In the genomic region with DNA sequence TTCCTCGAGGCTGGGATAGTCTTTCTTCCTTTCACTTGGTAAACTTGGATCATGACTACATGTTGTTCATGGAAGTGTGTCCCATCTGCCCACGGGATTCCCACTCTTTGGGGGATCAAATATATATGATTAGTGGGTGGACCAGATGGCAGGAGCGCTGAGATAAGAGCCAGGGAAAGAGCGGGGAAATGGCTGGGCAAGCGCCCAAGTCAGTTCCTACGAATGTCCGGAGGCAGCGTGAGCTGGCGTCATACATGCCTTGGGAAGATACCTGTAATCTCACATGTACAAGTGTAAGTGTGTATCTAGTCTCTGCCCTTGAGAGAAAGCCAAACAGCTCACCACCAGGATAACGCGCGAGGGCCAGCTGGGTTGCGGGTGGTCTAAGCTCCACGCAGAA, we compare ENCODE assay signal across 21 cellular contexts.
DNase-seq lines count a peak whose midpoint lies in the region; ATAC-seq and TF ChIP-seq lines count a peak whose summit lies in the region.
"Had no signal": no experiment of that assay in that cellular context is flagged by ENCODE, and none has a peak within 500 bp of the region (broad histone marks: within the 10 kb centered on the region; RNA-seq: fewer than 3 reads in every experiment).

No MANE protein-coding gene starts in this region.

- H3K9me2 ChIP-seq in SK-N-SH = no peaks in the 10 kb centered on the region

- peaks cover under 1 to 4% of the 10 kb centered on the region in 2 donors for H3K36me3 Mint-ChIP-seq in activated T-cell treated with anti-CD3 and anti-CD28 coated beads, Interleukin-2, amount 50 U/mL, for 72 hours (ENCODE audit: insufficient read depth in 2 of 2)
- peaks cover 11% of the 10 kb centered on the region for H3K36me3 Mint-ChIP-seq in glutamatergic neuron (ENCODE audit: unreplicated experiment)

- WGBS in SK-N-SH (ENCODE audit: low lambda C conversion rate) = 52% methylated on average over 14 of the region's 14 CpGs

- TF ChIP-seq EP300 in SK-N-SH (IDR thresholded peaks at IDR 0.05; ENCODE audit: borderline replicate concordance in 1 of 2, low read depth in 1 of 2, low read length in 1 of 2) = no peak

- H3K4me1 ChIP-seq in SK-N-SH (ENCODE audit: control insufficient read depth in 1 of 2, insufficient read depth in 2 of 2, low read depth in 1 of 2, low read length in 1 of 2) = no peaks in the 10 kb centered on the region; a peak in 1 of 4 replicates
- H3K4me1 ChIP-seq: A549, Caco-2 had no signal

- H2AFZ ChIP-seq in SK-N-SH (ENCODE audit: low read depth) = no peak overlapping the region
- H2AFZ ChIP-seq: GM23338 had no signal

- H3K9me3 Mint-ChIP-seq in activated T-cell treated with anti-CD3 and anti-CD28 coated beads, Interleukin-2, amount 50 U/mL, for 72 hours = peaks cover under 1 to 10% of the 10 kb centered on the region in 2 donors
- H3K9me3 Mint-ChIP-seq in glutamatergic neuron (ENCODE audit: unreplicated experiment) = peaks cover 7% of the 10 kb centered on the region
- H3K9me3 Mint-ChIP-seq: GM23338 had no signal

- POLR2A ChIA-PET in SK-N-SH (lab: Yijun Ruan, JAX) = no interaction called here

- ATAC-seq in SK-N-SH treated with all-trans-retinoic acid at 6 μM for 48 hours (no peak), HG03095 (IDR thresholded peaks at IDR 0.05; ENCODE audit: unreplicated experiment) (no peak)
- ATAC-seq in activated T-cell treated with anti-CD3 and anti-CD28 coated beads, Interleukin-2, amount 50 U/mL, for 72 hours (replicated peaks in 1 of 2) = no peak
- ATAC-seq: A549, GM23338, HCT116 had no signal

- H3K27me3 ChIP-seq in SK-N-SH (ENCODE audit: insufficient read depth) = no peaks in the 10 kb centered on the region

- DNase-seq in SK-N-SH = peak; percentile 33
- peak; percentile 41 for DNase-seq in ecto neural progenitor cell (ENCODE audit: low spot score)
- DNase-seq in inferior parietal cortex (ENCODE audit: extremely low spot score) = peak; percentile 8
- no peak for DNase-seq in NCI-H1417 (lab: John Stamatoyannopoulos, UW)
- DNase-seq in activated T-cell treated with anti-CD3 and anti-CD28 coated beads, Interleukin-2, amount 50 U/mL, for 72 hours = no peak
- DNase-seq in glutamatergic neuron = no peak
- DNase-seq: AML-193; Caco-2; CD4-positive, alpha-beta T cell; DMS79 treated with DMSO at 0.1 percent for 48 hours; EL; H7; HFFc6; IMR-90 had no signal

- no peak overlapping the region for H3K4me2 ChIP-seq in SK-N-SH
- H3K4me2 ChIP-seq: A549, GM23338 had no signal

- no peak overlapping the region for H3K27ac Mint-ChIP-seq in activated T-cell treated with anti-CD3 and anti-CD28 coated beads, Interleukin-2, amount 50 U/mL, for 72 hours
- no peak overlapping the region for H3K27ac Mint-ChIP-seq in glutamatergic neuron (ENCODE audit: unreplicated experiment)
- H3K27ac Mint-ChIP-seq: CD4-positive, alpha-beta T cell; GM23338; HFFc6 had no signal

- no peaks in the 10 kb centered on the region for H3F3A ChIP-seq in SK-N-SH (replicated peaks; ENCODE audit: insufficient read depth)

- no peaks in the 10 kb centered on the region for H3K4me1 Mint-ChIP-seq in activated T-cell treated with anti-CD3 and anti-CD28 coated beads, Interleukin-2, amount 50 U/mL, for 72 hours (ENCODE audit: low read depth)
- H3K4me1 Mint-ChIP-seq in glutamatergic neuron (ENCODE audit: low read depth, unreplicated experiment) = no peaks in the 10 kb centered on the region
- H3K4me1 Mint-ChIP-seq: GM23338 had no signal

- no peaks in the 10 kb centered on the region for H3K36me3 ChIP-seq in SK-N-SH (replicated peaks in 1 of 2; ENCODE audit: control insufficient read depth in 1 of 2, insufficient read depth in 2 of 2, low read length in 1 of 2)

- TF ChIP-seq CTCF in SK-N-SH (IDR thresholded peaks at IDR 0.05) (no peak), glutamatergic neuron (IDR thresholded peaks at IDR 0.05; ENCODE audit: partially characterized antibody, unreplicated experiment) (no peak)

- no peak overlapping the region for H3K27ac ChIP-seq in SK-N-SH (ENCODE audit: low read depth in 2 of 2, low read length in 1 of 2)
- H3K27ac ChIP-seq: 22Rv1, A549, C4-2B had no signal

- no peak for TF ChIP-seq RAD21 in SK-N-SH (IDR thresholded peaks at IDR 0.05; ENCODE audit: low read length)

- H3K79me2 ChIP-seq in SK-N-SH (ENCODE audit: insufficient read depth) = no peaks in the 10 kb centered on the region

- H3K9ac ChIP-seq in SK-N-SH = no peak overlapping the region

- H3K27me3 Mint-ChIP-seq in activated T-cell treated with anti-CD3 and anti-CD28 coated beads, Interleukin-2, amount 50 U/mL, for 72 hours (ENCODE audit: low read depth) = no peaks in the 10 kb centered on the region
- H3K27me3 Mint-ChIP-seq in glutamatergic neuron (ENCODE audit: unreplicated experiment) = peaks cover 4% of the 10 kb centered on the region

- H3K4me3 Mint-ChIP-seq in activated T-cell treated with anti-CD3 and anti-CD28 coated beads, Interleukin-2, amount 50 U/mL, for 72 hours = no peak overlapping the region
- H3K4me3 Mint-ChIP-seq in glutamatergic neuron (ENCODE audit: unreplicated experiment) = no peak overlapping the region
- H3K4me3 Mint-ChIP-seq: CD4-positive, alpha-beta T cell; GM23338; HFFc6 had no signal

- H4K20me1 ChIP-seq in SK-N-SH (ENCODE audit: insufficient read depth) = no peaks in the 10 kb centered on the region

- no peak overlapping the region for H3K4me3 ChIP-seq in SK-N-SH (ENCODE audit: low read depth in 2 of 2, low read length in 1 of 2)
- H3K4me3 ChIP-seq: A549, GM23338 had no signal

- CTCF ChIA-PET in SK-N-SH (lab: Yijun Ruan, JAX) = interaction anchor here (0.6 to 1.2 kb wide), 2 partner anchors 111 to 177 kb away, joined by 3 read pairs; no protein-coding TSS in a partner anchor

- H3K9me3 ChIP-seq in SK-N-SH = no peaks in the 10 kb centered on the region; the same call in 1 of the 2 replicates

TF ChIP-seq in SK-N-SH, 30 proteins besides CTCF, POLR2A, EP300 and RAD21:
- TF ChIP-seq MXI1 (IDR thresholded peaks at IDR 0.05; ENCODE audit: low read depth, low read length) = no peak
- no peak for TF ChIP-seq CHD2 (IDR thresholded peaks at IDR 0.05; ENCODE audit: low read length, partially characterized antibody)
- no peak for TF ChIP-seq NRF1 (IDR thresholded peaks at IDR 0.05; ENCODE audit: low read depth, low read length)
- no peak for TF ChIP-seq TEAD4 (IDR thresholded peaks at IDR 0.05; ENCODE audit: borderline replicate concordance, insufficient read depth)
- no peak for TF ChIP-seq FOXM1 (IDR thresholded peaks at IDR 0.05; ENCODE audit: low read depth)
- no peak for TF ChIP-seq YY1 (IDR thresholded peaks at IDR 0.05; ENCODE audit: low read depth)

TF ChIP-seq in SK-N-SH treated with all-trans-retinoic acid at 6 μM for 48 hours, 23 proteins besides CTCF, POLR2A, EP300 and RAD21 (continues in another document):
- TF ChIP-seq TCF4 (CRISPR knock-in tag; IDR thresholded peaks at IDR 0.05; ENCODE audit: borderline replicate concordance) = no peak
- no peak for TF ChIP-seq ZNF8 (CRISPR knock-in tag; IDR thresholded peaks at IDR 0.05)
- no peak for TF ChIP-seq OSR1 (CRISPR knock-in tag; IDR thresholded peaks at IDR 0.05)
- TF ChIP-seq, protein P1, sequence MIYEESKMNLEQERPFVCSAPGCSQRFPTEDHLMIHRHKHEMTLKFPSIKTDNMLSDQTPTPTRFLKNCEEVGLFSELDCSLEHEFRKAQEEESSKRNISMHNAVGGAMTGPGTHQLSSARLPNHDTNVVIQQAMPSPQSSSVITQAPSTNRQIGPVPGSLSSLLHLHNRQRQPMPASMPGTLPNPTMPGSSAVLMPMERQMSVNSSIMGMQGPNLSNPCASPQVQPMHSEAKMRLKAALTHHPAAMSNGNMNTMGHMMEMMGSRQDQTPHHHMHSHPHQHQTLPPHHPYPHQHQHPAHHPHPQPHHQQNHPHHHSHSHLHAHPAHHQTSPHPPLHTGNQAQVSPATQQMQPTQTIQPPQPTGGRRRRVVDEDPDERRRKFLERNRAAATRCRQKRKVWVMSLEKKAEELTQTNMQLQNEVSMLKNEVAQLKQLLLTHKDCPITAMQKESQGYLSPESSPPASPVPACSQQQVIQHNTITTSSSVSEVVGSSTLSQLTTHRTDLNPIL (CRISPR knock-in tag; IDR thresholded peaks at IDR 0.05; ENCODE audit: low read depth) = no peak
- no peak for TF ChIP-seq ESRRG (CRISPR knock-in tag; IDR thresholded peaks at IDR 0.05)
- TF ChIP-seq, protein P2, sequence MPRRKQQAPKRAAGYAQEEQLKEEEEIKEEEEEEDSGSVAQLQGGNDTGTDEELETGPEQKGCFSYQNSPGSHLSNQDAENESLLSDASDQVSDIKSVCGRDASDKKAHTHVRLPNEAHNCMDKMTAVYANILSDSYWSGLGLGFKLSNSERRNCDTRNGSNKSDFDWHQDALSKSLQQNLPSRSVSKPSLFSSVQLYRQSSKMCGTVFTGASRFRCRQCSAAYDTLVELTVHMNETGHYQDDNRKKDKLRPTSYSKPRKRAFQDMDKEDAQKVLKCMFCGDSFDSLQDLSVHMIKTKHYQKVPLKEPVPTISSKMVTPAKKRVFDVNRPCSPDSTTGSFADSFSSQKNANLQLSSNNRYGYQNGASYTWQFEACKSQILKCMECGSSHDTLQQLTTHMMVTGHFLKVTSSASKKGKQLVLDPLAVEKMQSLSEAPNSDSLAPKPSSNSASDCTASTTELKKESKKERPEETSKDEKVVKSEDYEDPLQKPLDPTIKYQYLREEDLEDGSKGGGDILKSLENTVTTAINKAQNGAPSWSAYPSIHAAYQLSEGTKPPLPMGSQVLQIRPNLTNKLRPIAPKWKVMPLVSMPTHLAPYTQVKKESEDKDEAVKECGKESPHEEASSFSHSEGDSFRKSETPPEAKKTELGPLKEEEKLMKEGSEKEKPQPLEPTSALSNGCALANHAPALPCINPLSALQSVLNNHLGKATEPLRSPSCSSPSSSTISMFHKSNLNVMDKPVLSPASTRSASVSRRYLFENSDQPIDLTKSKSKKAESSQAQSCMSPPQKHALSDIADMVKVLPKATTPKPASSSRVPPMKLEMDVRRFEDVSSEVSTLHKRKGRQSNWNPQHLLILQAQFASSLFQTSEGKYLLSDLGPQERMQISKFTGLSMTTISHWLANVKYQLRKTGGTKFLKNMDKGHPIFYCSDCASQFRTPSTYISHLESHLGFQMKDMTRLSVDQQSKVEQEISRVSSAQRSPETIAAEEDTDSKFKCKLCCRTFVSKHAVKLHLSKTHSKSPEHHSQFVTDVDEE (CRISPR knock-in tag; IDR thresholded peaks at IDR 0.05) = no peak
- no peak for TF ChIP-seq TOX (CRISPR knock-in tag; IDR thresholded peaks at IDR 0.05; ENCODE audit: borderline replicate concordance)
- TF ChIP-seq ZC3H10 (CRISPR knock-in tag; IDR thresholded peaks at IDR 0.05) = no peak
- TF ChIP-seq SNAI2 (CRISPR knock-in tag; IDR thresholded peaks at IDR 0.05) = no peak

Comparison
In these comparisons a context has a peak if more than half of its experiments do, and no peak if none do; other contexts are left out.
1. DNase-seq: peak in SK-N-SH (single experiment), ecto neural progenitor cell (single experiment) and inferior parietal cortex (single experiment); none in NCI-H1417 (0 of 3), activated T-cell treated with anti-CD3 and anti-CD28 coated beads, Interleukin-2, amount 50 U/mL, for 72 hours (0 of 2) and glutamatergic neuron (single experiment).